Comparison of ENCODE assay signal across 23 cellular contexts in genomic region chr15:92533298-92533697, GRCh38.
A peak's percentile ranks its signal among the peaks of the same experiment; 100 is the strongest.
DNase-seq lines count a peak whose midpoint lies in the region; ATAC-seq, FAIRE-seq and TF ChIP-seq lines count a peak whose summit lies in the region.
"Had no signal": no experiment of that assay in that cellular context is flagged by ENCODE, and none has a peak within 500 bp of the region (broad histone marks: within the 10 kb centered on the region; RNA-seq: fewer than 3 reads in every experiment).

No MANE protein-coding gene starts in this region.

- H3K9me3 Mint-ChIP-seq in activated naive CD8-positive, alpha-beta T cell treated with anti-CD3 and anti-CD28 coated beads, Interleukin-2, amount 10 ng/mL, durations not matched to agents 7 days and 5 days = peaks cover 8% of the 10 kb centered on the region
- peaks cover 9% of the 10 kb centered on the region for H3K9me3 Mint-ChIP-seq in activated naive CD8-positive, alpha-beta T cell treated with anti-CD3 and anti-CD28 coated beads for 36 hours

- POLR2A ChIA-PET in activated naive CD8-positive, alpha-beta T cell treated with anti-CD3 and anti-CD28 coated beads, Interleukin-2, amount 10 ng/mL, durations not matched to agents 7 days and 5 days (lab: Charles Lee) = no interaction called here

- intact Hi-C loops in posterior cingulate gyrus (cut with DNase I) = no loop called here

- no peak for DNase-seq in activated naive CD8-positive, alpha-beta T cell treated with anti-CD3 and anti-CD28 coated beads, Interleukin-2, amount 10 ng/mL, durations not matched to agents 7 days and 5 days
- DNase-seq in activated naive CD8-positive, alpha-beta T cell treated with anti-CD3 and anti-CD28 coated beads for 36 hours = no peak
- DNase-seq in M059J (ENCODE audit: low read depth) (peak; percentile 21), left lobe of liver (ENCODE audit: low spot score) (no peak), posterior cingulate gyrus (no peak), GM12892 (ENCODE audit: insufficient read length) (no peak)
- DNase-seq: AML-193; BE2C; CD4-positive, alpha-beta T cell; CD8-positive, alpha-beta memory T cell; DMS 273 treated with DMSO at 0.1 percent for 48 hours; DMS79; EL; GDM1; GOT3; HFFc6 had no signal

- no peaks in the 10 kb centered on the region for H3K4me1 Mint-ChIP-seq in activated naive CD8-positive, alpha-beta T cell treated with anti-CD3 and anti-CD28 coated beads, Interleukin-2, amount 10 ng/mL, durations not matched to agents 7 days and 5 days
- no peaks in the 10 kb centered on the region for H3K4me1 Mint-ChIP-seq in activated naive CD8-positive, alpha-beta T cell treated with anti-CD3 and anti-CD28 coated beads for 36 hours
- H3K4me1 Mint-ChIP-seq: CD14-positive monocyte; CD8-positive, alpha-beta memory T cell had no signal

- no peak overlapping the region for H3K27ac Mint-ChIP-seq in activated naive CD8-positive, alpha-beta T cell treated with anti-CD3 and anti-CD28 coated beads, Interleukin-2, amount 10 ng/mL, durations not matched to agents 7 days and 5 days
- no peak overlapping the region for H3K27ac Mint-ChIP-seq in activated naive CD8-positive, alpha-beta T cell treated with anti-CD3 and anti-CD28 coated beads for 36 hours
- H3K27ac Mint-ChIP-seq: CD14-positive monocyte; CD4-positive, alpha-beta T cell; HFFc6 had no signal

- no peak for FAIRE-seq in GM12892 (lab: Jason Lieb, UNC)
- FAIRE-seq: A204.1, D721Med, GM12878, GM18507, H54 had no signal

- peaks cover 24% of the 10 kb centered on the region for H3K27me3 Mint-ChIP-seq in activated naive CD8-positive, alpha-beta T cell treated with anti-CD3 and anti-CD28 coated beads, Interleukin-2, amount 10 ng/mL, durations not matched to agents 7 days and 5 days
- peaks cover 21% of the 10 kb centered on the region for H3K27me3 Mint-ChIP-seq in activated naive CD8-positive, alpha-beta T cell treated with anti-CD3 and anti-CD28 coated beads for 36 hours

- TF ChIP-seq POLR2A in GM12892 (IDR thresholded peaks at IDR 0.05; ENCODE audit: low read depth, low read length) = no peak

- H3K4me3 Mint-ChIP-seq in activated naive CD8-positive, alpha-beta T cell treated with anti-CD3 and anti-CD28 coated beads, Interleukin-2, amount 10 ng/mL, durations not matched to agents 7 days and 5 days = no peak overlapping the region
- no peak overlapping the region for H3K4me3 Mint-ChIP-seq in activated naive CD8-positive, alpha-beta T cell treated with anti-CD3 and anti-CD28 coated beads for 36 hours
- H3K4me3 Mint-ChIP-seq: CD14-positive monocyte; CD4-positive, alpha-beta T cell; CD8-positive, alpha-beta memory T cell; HFFc6 had no signal

- peaks cover 2% of the 10 kb centered on the region for H3K36me3 Mint-ChIP-seq in activated naive CD8-positive, alpha-beta T cell treated with anti-CD3 and anti-CD28 coated beads, Interleukin-2, amount 10 ng/mL, durations not matched to agents 7 days and 5 days
- peaks cover 2% of the 10 kb centered on the region for H3K36me3 Mint-ChIP-seq in activated naive CD8-positive, alpha-beta T cell treated with anti-CD3 and anti-CD28 coated beads for 36 hours
- H3K36me3 Mint-ChIP-seq: CD14-positive monocyte; CD8-positive, alpha-beta memory T cell had no signal

- ATAC-seq in activated naive CD8-positive, alpha-beta T cell treated with anti-CD3 and anti-CD28 coated beads, Interleukin-2, amount 10 ng/mL, durations not matched to agents 7 days and 5 days (ENCODE audit: low read depth) = peak; percentile 33
- ATAC-seq in left lobe of liver (peak; percentile 19), GM21423 (IDR thresholded peaks at IDR 0.05; ENCODE audit: unreplicated experiment) (no peak)
- ATAC-seq: GM12878 had no signal
